In the genomic region with DNA sequence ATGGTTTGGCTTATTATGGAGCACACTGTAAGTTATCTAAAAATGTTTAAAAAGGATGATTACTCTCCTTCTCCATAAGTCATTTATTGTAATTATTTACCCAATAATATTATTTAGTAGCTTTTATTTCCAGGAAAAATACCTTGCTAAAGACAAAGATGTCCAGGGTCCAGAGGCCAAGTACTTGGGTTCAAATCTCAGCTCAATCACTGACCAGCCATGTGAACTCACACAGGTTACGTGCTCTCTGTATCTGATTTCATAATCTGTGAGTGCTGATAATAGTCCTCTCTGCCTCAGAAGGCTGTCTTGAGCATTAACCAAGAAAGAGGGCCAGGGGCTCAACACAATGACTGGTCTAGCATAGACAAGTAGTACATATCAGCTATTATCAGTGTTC, we compare ENCODE assay signal across 1 cellular context.
A peak's percentile ranks its signal among the peaks of the same experiment; 100 is the strongest.
TF ChIP-seq lines count a peak whose summit lies in the region.

No MANE protein-coding gene starts in this region.

TF ChIP-seq in A549, 52 proteins besides CTCF, POLR2A, EP300 and RAD21 (continued from another document):
- TF ChIP-seq, protein P1, sequence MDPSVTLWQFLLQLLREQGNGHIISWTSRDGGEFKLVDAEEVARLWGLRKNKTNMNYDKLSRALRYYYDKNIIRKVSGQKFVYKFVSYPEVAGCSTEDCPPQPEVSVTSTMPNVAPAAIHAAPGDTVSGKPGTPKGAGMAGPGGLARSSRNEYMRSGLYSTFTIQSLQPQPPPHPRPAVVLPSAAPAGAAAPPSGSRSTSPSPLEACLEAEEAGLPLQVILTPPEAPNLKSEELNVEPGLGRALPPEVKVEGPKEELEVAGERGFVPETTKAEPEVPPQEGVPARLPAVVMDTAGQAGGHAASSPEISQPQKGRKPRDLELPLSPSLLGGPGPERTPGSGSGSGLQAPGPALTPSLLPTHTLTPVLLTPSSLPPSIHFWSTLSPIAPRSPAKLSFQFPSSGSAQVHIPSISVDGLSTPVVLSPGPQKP (IDR thresholded peaks at IDR 0.05; ENCODE audit: low read depth, low read length) = no peak
- TF ChIP-seq, protein P2, sequence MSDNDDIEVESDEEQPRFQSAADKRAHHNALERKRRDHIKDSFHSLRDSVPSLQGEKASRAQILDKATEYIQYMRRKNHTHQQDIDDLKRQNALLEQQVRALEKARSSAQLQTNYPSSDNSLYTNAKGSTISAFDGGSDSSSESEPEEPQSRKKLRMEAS (IDR thresholded peaks at IDR 0.05) = no peak
- 0 out of 2 replicates have a peak, but pooled peaks have one; percentile 18 for TF ChIP-seq FOSB (CRISPR knock-in tag; IDR thresholded peaks at IDR 0.05)
- peak; percentile 78; the same call in 1 of the 2 replicates for TF ChIP-seq RARB (CRISPR knock-in tag; IDR thresholded peaks at IDR 0.05)
